ENCODE assay signal across 28 cellular contexts in the genomic region with DNA sequence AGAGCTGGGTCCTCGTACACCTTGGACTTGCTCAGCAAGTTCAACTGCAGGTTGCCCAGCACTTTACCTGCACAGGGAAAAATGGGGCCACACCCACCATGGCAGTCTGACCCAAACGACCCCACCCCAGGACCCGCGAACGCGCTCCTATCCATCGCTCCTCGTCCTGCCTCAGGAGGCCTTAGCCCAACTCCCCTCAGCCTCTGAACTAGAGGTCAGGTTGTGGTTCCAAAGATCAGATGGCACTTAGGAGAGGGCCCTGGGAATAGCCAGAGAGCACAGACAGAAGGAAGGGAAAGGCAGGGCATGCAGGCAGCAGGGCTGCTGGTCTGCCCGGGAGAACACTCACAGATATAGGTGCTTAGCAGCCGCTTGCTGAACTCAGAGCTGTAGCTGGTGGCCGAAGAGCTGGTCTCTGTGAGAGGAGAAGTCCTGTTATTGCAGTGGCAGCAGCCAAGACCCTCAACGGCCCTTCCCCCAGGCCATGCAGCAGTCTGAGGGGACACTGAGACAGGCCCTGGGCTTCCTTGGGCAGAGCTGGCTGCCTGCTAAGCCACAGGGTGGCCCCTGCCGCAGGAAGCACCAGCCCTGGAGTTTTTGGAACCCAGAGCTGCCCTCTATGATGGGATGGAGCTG. TPM values are rescaled to one million over a fixed set of nuclear protein-coding genes. Genes with fewer than 3 reads are reported as not detected.
"Had no signal": no experiment of that assay in that cellular context is flagged by ENCODE, and none has a peak within 500 bp of the region (broad histone marks: within the 10 kb centered on the region; RNA-seq: fewer than 3 reads in every experiment).

No MANE protein-coding gene starts in this region.

- H3K4me1 ChIP-seq: foreskin keratinocyte, left lung, pancreas, tibial artery had no signal

- FAIRE-seq: pancreas had no signal

- H3K27ac Mint-ChIP-seq: activated B cell treated with CpG ODN at 0.5 μM for 24 hours; activated CD4-positive, alpha-beta T cell treated with anti-CD3 and anti-CD28 coated beads for 36 hours; activated naive CD8-positive, alpha-beta T cell treated with anti-CD3 and anti-CD28 coated beads for 36 hours; natural killer cell; stimulated activated naive CD8-positive, alpha-beta T cell treated with anti-CD3 and anti-CD28 coated beads, Interleukin-15, amount 100 ng/mL, for 72 hours had no signal

- H3K4me3 ChIP-seq: cardiac muscle cell, left lung, pancreas, tibial artery had no signal

- DNase-seq: activated B cell treated with CpG ODN at 0.5 μM for 24 hours; activated CD4-positive, alpha-beta T cell treated with anti-CD3 and anti-CD28 coated beads for 36 hours; activated CD4-positive, alpha-beta T cell treated with anti-CD3 and anti-CD28 coated beads, Interleukin-2, amount 50 U/mL, for 4 hours; activated CD8-positive, alpha-beta memory T cell treated with anti-CD3 and anti-CD28 coated beads for 24 hours; activated CD8-positive, alpha-beta memory T cell treated with anti-CD3 and anti-CD28 coated beads, Interleukin-2, amount 50 U/mL, for 4 hours; activated naive CD4-positive, alpha-beta T cell treated with Interleukin-2 at 50 U/mL for 16 hours; activated naive CD8-positive, alpha-beta T cell treated with anti-CD3 and anti-CD28 coated beads for 36 hours; activated T-cell treated with anti-CD3 and anti-CD28 coated beads, Interleukin-2, amount 50 U/mL, for 48 hours; amygdala; dermis blood vessel endothelial cell; effector CD8-positive, alpha-beta T cell; erythroblast; foreskin keratinocyte; midbrain; natural killer cell; right cardiac atrium; stimulated activated naive CD8-positive, alpha-beta T cell treated with anti-CD3 and anti-CD28 coated beads, Interleukin-15, amount 100 ng/mL, for 72 hours; T-helper 17 cell had no signal

- H3K4me1 Mint-ChIP-seq: activated B cell treated with CpG ODN at 0.5 μM for 24 hours; activated CD4-positive, alpha-beta T cell treated with anti-CD3 and anti-CD28 coated beads for 36 hours; activated naive CD8-positive, alpha-beta T cell treated with anti-CD3 and anti-CD28 coated beads for 36 hours; T-helper 17 cell had no signal

- H3K27me3 Mint-ChIP-seq: activated B cell treated with CpG ODN at 0.5 μM for 24 hours; activated CD4-positive, alpha-beta T cell treated with anti-CD3 and anti-CD28 coated beads for 36 hours; activated naive CD8-positive, alpha-beta T cell treated with anti-CD3 and anti-CD28 coated beads for 36 hours; stimulated activated naive CD8-positive, alpha-beta T cell treated with anti-CD3 and anti-CD28 coated beads, Interleukin-15, amount 100 ng/mL, for 72 hours; T-helper 17 cell had no signal

- H3K36me3 Mint-ChIP-seq: natural killer cell had no signal

- H3K27me3 ChIP-seq: cardiac muscle cell, foreskin keratinocyte, left lung, pancreas, tibial artery had no signal

- H3K9me3 ChIP-seq: left lung, neutrophil, pancreas, tibial artery had no signal

- H3K27ac ChIP-seq: foreskin keratinocyte, left lung, neutrophil, pancreas, tibial artery had no signal

- H3K4me3 Mint-ChIP-seq: activated B cell treated with CpG ODN at 0.5 μM for 24 hours; activated CD4-positive, alpha-beta T cell treated with anti-CD3 and anti-CD28 coated beads for 36 hours; activated naive CD8-positive, alpha-beta T cell treated with anti-CD3 and anti-CD28 coated beads for 36 hours; natural killer cell; stimulated activated naive CD8-positive, alpha-beta T cell treated with anti-CD3 and anti-CD28 coated beads, Interleukin-15, amount 100 ng/mL, for 72 hours; T-helper 17 cell had no signal

- H3K9me3 Mint-ChIP-seq: activated B cell treated with CpG ODN at 0.5 μM for 24 hours; activated naive CD8-positive, alpha-beta T cell treated with anti-CD3 and anti-CD28 coated beads for 36 hours; natural killer cell; stimulated activated naive CD8-positive, alpha-beta T cell treated with anti-CD3 and anti-CD28 coated beads, Interleukin-15, amount 100 ng/mL, for 72 hours had no signal

- ATAC-seq: activated CD4-positive, alpha-beta T cell treated with anti-CD3 and anti-CD28 coated beads for 36 hours; foreskin keratinocyte; left lung; natural killer cell; pancreas; right cardiac atrium; stimulated activated naive CD8-positive, alpha-beta T cell treated with anti-CD3 and anti-CD28 coated beads, Interleukin-15, amount 100 ng/mL, for 72 hours; T-helper 17 cell had no signal

RNA-seq across cellular contexts. Expression of gene ZACN, which starts 6.9 kb away (rescaled TPM):
- total RNA-seq: cardiac muscle cell, dermis blood vessel endothelial cell, foreskin keratinocyte, glomerular endothelial cell, kidney epithelial cell, lung microvascular endothelial cell, pulmonary artery endothelial cell, right cardiac atrium, urinary bladder had no signal

RNA-seq across cellular contexts. Expression of gene GALR2, which starts 11.3 kb away (rescaled TPM):
- total RNA-seq: cardiac muscle cell, dermis blood vessel endothelial cell, glomerular endothelial cell, pulmonary artery endothelial cell, right cardiac atrium, urinary bladder had no signal

RNA-seq across cellular contexts. Expression of gene FOXJ1, which starts 55.2 kb away (rescaled TPM):
- total RNA-seq: dermis blood vessel endothelial cell, lung microvascular endothelial cell, pulmonary artery endothelial cell, right cardiac atrium had no signal
